In the genomic region with DNA sequence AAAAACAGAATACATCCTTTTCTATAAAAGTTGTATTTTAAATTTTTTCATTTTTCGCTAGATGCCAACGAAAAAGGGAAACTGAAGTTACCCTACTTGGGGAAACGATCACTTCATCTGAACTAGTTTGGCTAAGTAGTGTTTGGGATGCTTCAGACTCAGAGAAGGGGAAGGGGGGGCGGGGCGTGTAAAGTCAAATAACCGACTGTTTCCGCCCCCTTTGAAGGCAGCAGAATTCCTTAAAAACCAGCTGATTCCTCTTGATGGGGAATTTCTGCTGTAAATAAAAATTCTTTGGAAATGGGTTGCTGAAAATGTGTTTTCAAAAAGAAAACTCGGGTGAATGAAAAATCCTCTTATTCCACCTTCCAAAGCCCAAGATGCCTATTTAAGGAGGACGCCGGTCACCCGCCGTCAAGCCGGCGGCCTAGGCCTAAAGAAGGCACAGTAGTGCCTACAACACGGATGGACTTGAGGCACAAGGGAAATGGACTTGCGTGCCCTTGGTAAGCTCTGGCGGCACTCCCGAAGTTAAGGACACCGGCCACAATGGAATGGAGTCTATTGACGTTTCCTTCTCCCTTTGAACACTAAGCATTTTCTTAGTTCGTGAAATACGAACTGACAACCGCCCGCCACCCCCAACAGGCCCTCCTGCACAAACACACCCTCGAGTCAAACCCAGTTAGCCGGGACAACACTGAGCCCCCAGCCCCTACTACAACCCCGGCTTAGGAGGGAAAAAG, we compare ENCODE assay signal across 8 cellular contexts. TPM values are rescaled to one million over a fixed set of nuclear protein-coding genes. Genes with fewer than 3 reads are reported as not detected.
DNase-seq lines count a peak whose midpoint lies in the region; ATAC-seq and TF ChIP-seq lines count a peak whose summit lies in the region.

No MANE protein-coding gene starts in this region.

- no peaks in the 10 kb centered on the region for H3K36me3 ChIP-seq in IMR-90 (ENCODE audit: control insufficient read depth, insufficient read depth, low read length)
- H3K36me3 ChIP-seq in prostate gland = no peaks in the 10 kb centered on the region

- in situ Hi-C loops in IMR-90 (cut with MboI; ENCODE audit: low sequenced_read_pairs) = no loop called here
- in situ Hi-C loops in astrocyte of the spinal cord (cut with HindIII; ENCODE audit: low sequenced_read_pairs) = no loop called here

- peak; percentile 49 for DNase-seq in DMS153 (lab: John Stamatoyannopoulos, UW)
- peak; percentile 55 for DNase-seq in IMR-90
- peak; percentile 41 for DNase-seq in RWPE1 (ENCODE audit: low spot score)
- peak; percentile 62 for DNase-seq in astrocyte of the spinal cord (ENCODE audit: low read depth, low spot score)
- DNase-seq in hepatic stellate cell (ENCODE audit: low spot score) = peak; percentile 72
- DNase-seq in prostate gland (ENCODE audit: low spot score) = peak; percentile 53

- peak overlapping the region; percentile 52 for H3K56ac ChIP-seq in IMR-90 (ENCODE audit: extremely low read depth, insufficient read depth, low read length)

- H2BK5ac ChIP-seq in IMR-90 (ENCODE audit: low read depth, low read length, poor library complexity, severe bottlenecking) = peak overlapping the region; percentile 68

- BruUV-seq in IMR-90 (replicated peaks; lab: Mats Ljungman, UMichigan) = no TSS peak

- dilution Hi-C loops in IMR-90 (cut with HindIII; ENCODE audit: low sequenced_read_pairs, unreplicated experiment) = no loop called here

- no peak for TF ChIP-seq CTCF in IMR-90 (conservative IDR thresholded peaks at IDR 0.05; ENCODE audit: low read depth, low read length)
- no peak for TF ChIP-seq CTCF in RWPE1 (conservative IDR thresholded peaks at IDR 0.05; ENCODE audit: low read depth)
- TF ChIP-seq CTCF in astrocyte of the spinal cord (IDR thresholded peaks at IDR 0.05; ENCODE audit: low read depth, low read length) = no peak
- no peak for TF ChIP-seq CTCF in prostate gland (IDR thresholded peaks at IDR 0.05)

- H2AFZ ChIP-seq in IMR-90 (replicated peaks; ENCODE audit: low read length, poor library complexity) = peak overlapping the region; percentile 86

- H3K9ac ChIP-seq in IMR-90 (ENCODE audit: low read depth, low read length) = peak overlapping the region; percentile 90

- peak overlapping the region; percentile 97 for H2AK9ac ChIP-seq in IMR-90 (replicated peaks; ENCODE audit: low read depth, low read length, poor library complexity)

- peak overlapping the region; percentile 63 for H3K4ac ChIP-seq in IMR-90 (ENCODE audit: low read depth, low read length)

- H3K27ac ChIP-seq in IMR-90 (ENCODE audit: insufficient read depth, low read length) (peak overlapping the region; percentile 90), RWPE1 (peak overlapping the region; percentile 97), prostate gland (peak overlapping the region; percentile 92 to 98)

- peak overlapping the region; percentile 82 for H4K91ac ChIP-seq in IMR-90 (ENCODE audit: insufficient read depth, low read depth, low read length)

- CTCF ChIA-PET in IMR-90 (lab: Yijun Ruan, JAX) (no interaction called here), RWPE1 (lab: Yijun Ruan, JAX) (interaction anchor here (0.6 to 0.7 kb wide), 2 partner anchors 69 to 472 kb away, joined by 3 read pairs; no protein-coding TSS in a partner anchor)

- peak; percentile 33; the same call in 1 of the 2 replicates for TF ChIP-seq POLR2A in IMR-90 (IDR thresholded peaks at IDR 0.05; ENCODE audit: low read depth, low read length)
- no peak for TF ChIP-seq POLR2A in prostate gland (IDR thresholded peaks at IDR 0.05)

- TF ChIP-seq RAD21 in IMR-90 (IDR thresholded peaks at IDR 0.05; ENCODE audit: low read length) = no peak

- 3% methylated on average over 8 of the region's 27 CpGs; no CpG with 5 or more reads in 1 of the 2 experiments for WGBS in IMR-90 (ENCODE audit: extremely low coverage in 2 of 2, insufficient read length in 1 of 2), 2 experiments
- WGBS in prostate gland = 3% methylated on average over 27 of the region's 27 CpGs

- peak overlapping the region in 1 of 2 experiments; percentile 26; a peak in 1 of 4 replicates for H4K8ac ChIP-seq in IMR-90 (ENCODE audit: low read depth in 2 of 2, low read length in 2 of 2)

- no peak overlapping the region for H2BK20ac ChIP-seq in IMR-90 (ENCODE audit: low read depth, low read length)

- POLR2A ChIA-PET in IMR-90 (lab: Charles Lee; ENCODE audit: unreplicated experiment) = no interaction called here
- POLR2A ChIA-PET in RWPE1 (lab: Yijun Ruan, JAX; ENCODE audit: low non-redundant PET) = no interaction called here

- intact Hi-C loops in IMR-90 (cut with micrococcal nuclease) = loop anchor here (2.0 to 10.0 kb wide), 3 partner anchors 18 to 130 kb away; no protein-coding TSS in a partner anchor
- intact Hi-C loops in prostate gland (cut with DNase I) = loop anchor here (5.0 kb wide), 1 partner anchor 45 kb away; no protein-coding TSS in a partner anchor

- H3K23ac ChIP-seq in IMR-90 (ENCODE audit: low read depth, low read length) = peak overlapping the region; percentile 96

- H3K4me2 ChIP-seq in IMR-90 (ENCODE audit: low read depth, low read length) = peak overlapping the region; percentile 99

- H3K79me1 ChIP-seq in IMR-90 (ENCODE audit: low read depth in 1 of 2, low read length in 2 of 2) = peaks cover 8 to 16% of the 10 kb centered on the region in 2 experiments; a peak in 1 of 4 replicates

- peak overlapping the region; percentile 25 for H3K18ac ChIP-seq in IMR-90 (ENCODE audit: low read depth, low read length)

- no peaks in the 10 kb centered on the region for H3K27me3 ChIP-seq in IMR-90 (ENCODE audit: control insufficient read depth, insufficient read depth, low read length)
- H3K27me3 ChIP-seq in prostate gland (replicated peaks; ENCODE audit: insufficient read depth) = no peaks in the 10 kb centered on the region

- ATAC-seq in IMR-90 (ENCODE audit: low read depth) = no peak
- no peak for ATAC-seq in GM21619 (IDR thresholded peaks at IDR 0.05; ENCODE audit: unreplicated experiment)
- no peak for ATAC-seq in GM19452 (IDR thresholded peaks at IDR 0.05; ENCODE audit: unreplicated experiment)

- H3K9me1 ChIP-seq in IMR-90 (ENCODE audit: insufficient read depth, low read length) = no peaks in the 10 kb centered on the region

- peak overlapping the region; percentile 28 for H2BK120ac ChIP-seq in IMR-90 (ENCODE audit: low read depth, low read length)

- no peaks in the 10 kb centered on the region for H3K9me3 ChIP-seq in IMR-90 (ENCODE audit: control insufficient read depth, insufficient read depth, low read length)
- no peaks in the 10 kb centered on the region for H3K9me3 ChIP-seq in prostate gland

- peak overlapping the region; percentile 65 for H3K4me3 ChIP-seq in IMR-90 (ENCODE audit: insufficient read depth, low read depth, low read length)
- peak overlapping the region; percentile 94 for H3K4me3 ChIP-seq in astrocyte of the spinal cord (ENCODE audit: low read depth, low read length)
- peak overlapping the region; percentile 91 to 97 for H3K4me3 ChIP-seq in prostate gland

- peaks cover 62% of the 10 kb centered on the region for H4K20me1 ChIP-seq in IMR-90 (ENCODE audit: insufficient read depth, low read length)

- peak overlapping the region; percentile 23; the same call in 1 of the 3 replicates for H2BK15ac ChIP-seq in IMR-90 (ENCODE audit: low read depth, low read length)

- H4K5ac ChIP-seq in IMR-90 (ENCODE audit: low read depth, low read length) = peak overlapping the region; percentile 36

- H3K4me1 ChIP-seq in IMR-90 (ENCODE audit: control insufficient read depth, insufficient read depth, low read length) (0 out of 2 replicates have a peak, but pooled peaks cover 4% of the 10 kb centered on the region), prostate gland (replicated peaks) (no peaks in the 10 kb centered on the region)

- H3K14ac ChIP-seq in IMR-90 (replicated peaks; ENCODE audit: low read depth, low read length) = peak overlapping the region; percentile 91

- peak overlapping the region; percentile 84 for H2AK5ac ChIP-seq in IMR-90 (ENCODE audit: low read depth, low read length)

TF ChIP-seq in IMR-90, 13 proteins besides CTCF, POLR2A, EP300 and RAD21 (continues in another document):
- TF ChIP-seq RCOR1 (IDR thresholded peaks at IDR 0.05; ENCODE audit: insufficient replicate concordance, low read length) (no peak), CEBPB (IDR thresholded peaks at IDR 0.05; ENCODE audit: low read depth, low read length) (no peak), ELK1 (IDR thresholded peaks at IDR 0.05; ENCODE audit: borderline replicate concordance, low read depth, low read length) (no peak), CHD1 (IDR thresholded peaks at IDR 0.05; ENCODE audit: low read depth, low read length) (no peak), NFE2L2 (IDR thresholded peaks at IDR 0.05; ENCODE audit: low read depth, low read length) (no peak), SMC3 (IDR thresholded peaks at IDR 0.05; ENCODE audit: low read depth, low read length) (no peak), MAZ (IDR thresholded peaks at IDR 0.05; ENCODE audit: borderline replicate concordance, low read depth, low read length) (no peak), BHLHE40 (IDR thresholded peaks at IDR 0.05; ENCODE audit: low read depth, low read length) (no peak), MXI1 (IDR thresholded peaks at IDR 0.05; ENCODE audit: borderline replicate concordance, low read depth, low read length) (no peak), FOS (IDR thresholded peaks at IDR 0.05; ENCODE audit: low read depth, low read length) (no peak), RFX5 (IDR thresholded peaks at IDR 0.05; ENCODE audit: low read depth, low read length) (no peak)
- TF ChIP-seq, protein P1, sequence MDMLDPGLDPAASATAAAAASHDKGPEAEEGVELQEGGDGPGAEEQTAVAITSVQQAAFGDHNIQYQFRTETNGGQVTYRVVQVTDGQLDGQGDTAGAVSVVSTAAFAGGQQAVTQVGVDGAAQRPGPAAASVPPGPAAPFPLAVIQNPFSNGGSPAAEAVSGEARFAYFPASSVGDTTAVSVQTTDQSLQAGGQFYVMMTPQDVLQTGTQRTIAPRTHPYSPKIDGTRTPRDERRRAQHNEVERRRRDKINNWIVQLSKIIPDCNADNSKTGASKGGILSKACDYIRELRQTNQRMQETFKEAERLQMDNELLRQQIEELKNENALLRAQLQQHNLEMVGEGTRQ (IDR thresholded peaks at IDR 0.05; ENCODE audit: low read depth, low read length) = no peak

RNA-seq across cellular contexts. Expression of gene ATXN2, which starts 2.0 kb away (rescaled TPM):
- 12.4 and 20.6 TPM in 2 replicates for total RNA-seq in IMR-90 (2012; rRNA removed)
- polyA plus RNA-seq in IMR-90 (2012; rRNA removed) = 63.3 and 66.5 TPM in 2 replicates
- 21.7 and 52.9 TPM in 2 replicates for polyA plus RNA-seq in IMR-90 (2012; cell fraction: cytosol; rRNA removed)
- 171 and 246 TPM in 2 replicates for polyA plus RNA-seq in IMR-90 (2012; cell fraction: nucleus; rRNA removed; ENCODE audit: low replicate concordance)
- 10 to 100 TPM; 29.5 to 95.5 TPM for total RNA-seq in prostate gland
